Comparison of ENCODE assay signal across 21 cellular contexts in genomic region chr9:123319541-123320339, GRCh38. TPM values are rescaled to one million over a fixed set of nuclear protein-coding genes. Genes with fewer than 3 reads are reported as not detected.
DNase-seq lines count a peak whose midpoint lies in the region; ATAC-seq and TF ChIP-seq lines count a peak whose summit lies in the region.
"Had no signal": no experiment of that assay in that cellular context is flagged by ENCODE, and none has a peak within 500 bp of the region (broad histone marks: within the 10 kb centered on the region; RNA-seq: fewer than 3 reads in every experiment).

No MANE protein-coding gene starts in this region.

- H3K4me1 Mint-ChIP-seq in MCF 10A (ENCODE audit: insufficient read depth, unreplicated experiment) (no peaks in the 10 kb centered on the region), mesothelial cell of epicardium (peaks cover 37% of the 10 kb centered on the region)
- H3K4me1 Mint-ChIP-seq in stimulated activated naive B cell treated with anti-CD40 and anti-IgM and Interleukin-4, amounts not matched to agents 10 μg/mL and 1 μg/mL and 100 μg/mL, for 72 hours: peaks cover 68 to 89% of the 10 kb centered on the region in 2 donors
- H3K4me1 Mint-ChIP-seq in CD8-positive, alpha-beta T cell (ENCODE audit: low read depth): peaks cover 38% of the 10 kb centered on the region

- H3K4me3 Mint-ChIP-seq in MCF 10A (ENCODE audit: unreplicated experiment): no peak overlapping the region
- H3K4me3 Mint-ChIP-seq in mesothelial cell of epicardium: no peak overlapping the region
- no peak overlapping the region for H3K4me3 Mint-ChIP-seq in stimulated activated naive B cell treated with anti-CD40 and anti-IgM and Interleukin-4, amounts not matched to agents 10 μg/mL and 1 μg/mL and 100 μg/mL, for 72 hours
- no peak overlapping the region for H3K4me3 Mint-ChIP-seq in CD8-positive, alpha-beta T cell

- H3K27me3 Mint-ChIP-seq in MCF 10A (ENCODE audit: insufficient read depth, unreplicated experiment): peaks cover 14% of the 10 kb centered on the region
- no peaks in the 10 kb centered on the region for H3K27me3 Mint-ChIP-seq in mesothelial cell of epicardium (ENCODE audit: low read depth)
- no peaks in the 10 kb centered on the region for H3K27me3 Mint-ChIP-seq in stimulated activated naive B cell treated with anti-CD40 and anti-IgM and Interleukin-4, amounts not matched to agents 10 μg/mL and 1 μg/mL and 100 μg/mL, for 72 hours
- H3K27me3 Mint-ChIP-seq in CD8-positive, alpha-beta T cell (ENCODE audit: low read depth): no peaks in the 10 kb centered on the region

- H3K4me3 ChIP-seq in mammary epithelial cell (replicated peaks in 1 of 3; ENCODE audit: insufficient read depth in 1 of 3, low read depth in 2 of 3, low read length in 3 of 3) (no peak overlapping the region), gastrocnemius medialis (no peak overlapping the region), esophagus squamous epithelium (no peak overlapping the region)
- H3K4me3 ChIP-seq in CD8-positive, alpha-beta T cell (ENCODE audit: low read depth, low read length): no peak overlapping the region
- H3K4me3 ChIP-seq: adrenal gland, heart left ventricle, Peyer's patch, thyroid gland had no signal

- no peaks in the 10 kb centered on the region for H4K20me1 ChIP-seq in mammary epithelial cell (ENCODE audit: insufficient read depth, low read length)

- H3K36me3 Mint-ChIP-seq in MCF 10A (ENCODE audit: insufficient read depth, unreplicated experiment) (no peaks in the 10 kb centered on the region), mesothelial cell of epicardium (no peaks in the 10 kb centered on the region)
- H3K36me3 Mint-ChIP-seq in stimulated activated naive B cell treated with anti-CD40 and anti-IgM and Interleukin-4, amounts not matched to agents 10 μg/mL and 1 μg/mL and 100 μg/mL, for 72 hours: no peaks in the 10 kb centered on the region
- no peaks in the 10 kb centered on the region for H3K36me3 Mint-ChIP-seq in CD8-positive, alpha-beta T cell

- no peaks in the 10 kb centered on the region for H3K4me1 ChIP-seq in mammary epithelial cell (ENCODE audit: insufficient read depth, low read length)
- H3K4me1 ChIP-seq in gastrocnemius medialis: peaks cover 8 to 13% of the 10 kb centered on the region in 2 donors
- H3K4me1 ChIP-seq in esophagus squamous epithelium: peaks cover 5 to 61% (median 8%) of the 10 kb centered on the region in 3 donors
- H3K4me1 ChIP-seq in CD8-positive, alpha-beta T cell (ENCODE audit: insufficient read depth, low read length): peaks cover 32% of the 10 kb centered on the region
- H3K4me1 ChIP-seq: adrenal gland had no signal

- dilution Hi-C loops in mammary epithelial cell (cut with HindIII; ENCODE audit: low sequenced_read_pairs): no loop called here

- H3K79me2 ChIP-seq in mammary epithelial cell (ENCODE audit: insufficient read depth, low read length): no peaks in the 10 kb centered on the region

- no peak overlapping the region for H3K4me2 ChIP-seq in mammary epithelial cell (ENCODE audit: insufficient read depth, low read depth, low read length)
- H3K4me2 ChIP-seq: SK-N-SH had no signal

- in situ Hi-C loops in mammary epithelial cell (cut with MboI; ENCODE audit: low sequenced_read_pairs in 2 of 2) (no loop called here), gastrocnemius medialis (cut with MboI; ENCODE audit: low sequenced_read_pairs in 4 of 4) (no loop called here)

- BruUV-seq in mammary epithelial cell (replicated peaks; lab: Mats Ljungman, UMichigan) (no TSS peak), MCF 10A (replicated peaks; lab: Mats Ljungman, UMichigan) (no TSS peak)

- 96% methylated on average over 6 of the region's 14 CpGs for WGBS in mammary epithelial cell (ENCODE audit: low coverage, missing lambda C conversion rate)
- 84 to 96% methylated on average over 4 to 12 of the region's 14 CpGs for WGBS in esophagus squamous epithelium, 2 donors

- intact Hi-C loops in mammary epithelial cell (cut with micrococcal nuclease) (no loop called here), MCF 10A (cut with micrococcal nuclease) (no loop called here), gastrocnemius medialis (cut with DNase I; ENCODE audit: low total_unique reads) (no loop called here), esophagus squamous epithelium (cut with DNase I) (no loop called here)
- intact Hi-C loops in CD8-positive, alpha-beta T cell (cut with DNase I, micrococcal nuclease): no loop called here

- TF ChIP-seq POLR2A in gastrocnemius medialis (IDR thresholded peaks at IDR 0.05): no peak
- TF ChIP-seq POLR2A in esophagus squamous epithelium (IDR thresholded peaks at IDR 0.05): no peak

- H3K27me3 ChIP-seq in mammary epithelial cell (ENCODE audit: insufficient read depth, low read length): peaks cover 3% of the 10 kb centered on the region
- H3K27me3 ChIP-seq in gastrocnemius medialis: no peaks in the 10 kb centered on the region
- no peaks in the 10 kb centered on the region for H3K27me3 ChIP-seq in esophagus squamous epithelium
- H3K27me3 ChIP-seq in CD8-positive, alpha-beta T cell (ENCODE audit: insufficient read depth, low read length): no peaks in the 10 kb centered on the region
- H3K27me3 ChIP-seq: adrenal gland, heart left ventricle, Peyer's patch, thyroid gland had no signal

- H3K36me3 ChIP-seq in mammary epithelial cell (ENCODE audit: insufficient read depth, low read length): no peaks in the 10 kb centered on the region
- no peaks in the 10 kb centered on the region for H3K36me3 ChIP-seq in gastrocnemius medialis
- no peaks in the 10 kb centered on the region for H3K36me3 ChIP-seq in esophagus squamous epithelium
- H3K36me3 ChIP-seq in CD8-positive, alpha-beta T cell (ENCODE audit: insufficient read depth, low read length): no peaks in the 10 kb centered on the region
- H3K36me3 ChIP-seq: adrenal gland, heart left ventricle, Peyer's patch, thyroid gland had no signal

- H3K9me3 ChIP-seq in mammary epithelial cell (replicated peaks; ENCODE audit: insufficient read depth, low read length): no peaks in the 10 kb centered on the region
- no peaks in the 10 kb centered on the region for H3K9me3 ChIP-seq in gastrocnemius medialis
- H3K9me3 ChIP-seq in esophagus squamous epithelium: no peaks in the 10 kb centered on the region
- no peaks in the 10 kb centered on the region for H3K9me3 ChIP-seq in CD8-positive, alpha-beta T cell (ENCODE audit: low read length)
- H3K9me3 ChIP-seq: adrenal gland, heart left ventricle, Peyer's patch, SK-N-SH, thyroid gland had no signal

- H3K9me3 Mint-ChIP-seq in MCF 10A (ENCODE audit: unreplicated experiment): no peaks in the 10 kb centered on the region
- no peaks in the 10 kb centered on the region for H3K9me3 Mint-ChIP-seq in mesothelial cell of epicardium
- H3K9me3 Mint-ChIP-seq in stimulated activated naive B cell treated with anti-CD40 and anti-IgM and Interleukin-4, amounts not matched to agents 10 μg/mL and 1 μg/mL and 100 μg/mL, for 72 hours: peaks cover 0 to 1% of the 10 kb centered on the region in 2 donors
- H3K9me3 Mint-ChIP-seq in CD8-positive, alpha-beta T cell: no peaks in the 10 kb centered on the region

- POLR2A ChIA-PET in MCF 10A (lab: Yijun Ruan, JAX): no interaction called here
- POLR2A ChIA-PET in CD8-positive, alpha-beta T cell (lab: Charles Lee): no interaction called here

- H3K27ac ChIP-seq in mammary epithelial cell (ENCODE audit: insufficient read depth, low read depth, low read length) (no peak overlapping the region), VCaP (peak overlapping the region; percentile 81), gastrocnemius medialis (no peak overlapping the region), esophagus squamous epithelium (no peak overlapping the region)
- no peak overlapping the region for H3K27ac ChIP-seq in CD8-positive, alpha-beta T cell (ENCODE audit: low read depth, low read length)
- H3K27ac ChIP-seq: adrenal gland, Peyer's patch had no signal

- DNase-seq in mammary epithelial cell (no peak), MCF 10A (ENCODE audit: unreplicated experiment) (no peak), mesothelial cell of epicardium (ENCODE audit: low spot score in 2 of 2, unreplicated experiment in 2 of 2) (no peak), gastrocnemius medialis (no peak), esophagus squamous epithelium (lab: John Stamatoyannopoulos, UW) (no peak)
- DNase-seq in stimulated activated naive B cell treated with anti-CD40 and anti-IgM and Interleukin-4, amounts not matched to agents 10 μg/mL and 1 μg/mL and 100 μg/mL, for 72 hours: no peak
- DNase-seq in CD8-positive, alpha-beta T cell: no peak
- DNase-seq: activated CD8-positive, alpha-beta memory T cell treated with anti-CD3 and anti-CD28 coated beads for 24 hours; adrenal gland; dermis blood vessel endothelial cell; NCI-H1694; NCI-H2227 treated with DMSO at 0.1 percent for 48 hours had no signal

- TF ChIP-seq CTCF in mammary epithelial cell (conservative IDR thresholded peaks at IDR 0.05 in 1 of 2, IDR thresholded peaks at IDR 0.05 in 1 of 2; ENCODE audit: extremely low read depth in 1 of 2, insufficient read depth in 1 of 2, low read depth in 1 of 2, low read length in 2 of 2) (no peak), MCF 10A (IDR thresholded peaks at IDR 0.05; ENCODE audit: unreplicated experiment) (no peak), VCaP (conservative IDR thresholded peaks at IDR 0.05) (no peak), mesothelial cell of epicardium (IDR thresholded peaks at IDR 0.05; ENCODE audit: unreplicated experiment) (no peak), gastrocnemius medialis (IDR thresholded peaks at IDR 0.05 in 4 of 5, conservative IDR thresholded peaks at IDR 0.05 in 1 of 5) (no peak), esophagus squamous epithelium (IDR thresholded peaks at IDR 0.05) (no peak)
- no peak for TF ChIP-seq CTCF in CD8-positive, alpha-beta T cell (IDR thresholded peaks at IDR 0.05)

- no peak overlapping the region for H3K9ac ChIP-seq in mammary epithelial cell (ENCODE audit: insufficient read depth, low read length)
- H3K9ac ChIP-seq: SK-N-SH had no signal

- H2AFZ ChIP-seq in mammary epithelial cell (ENCODE audit: low read depth, low read length): peak overlapping the region; percentile 26

- no peak overlapping the region for H3K27ac Mint-ChIP-seq in MCF 10A (ENCODE audit: low read depth, unreplicated experiment)
- peak overlapping the region; percentile 49 for H3K27ac Mint-ChIP-seq in mesothelial cell of epicardium
- H3K27ac Mint-ChIP-seq in stimulated activated naive B cell treated with anti-CD40 and anti-IgM and Interleukin-4, amounts not matched to agents 10 μg/mL and 1 μg/mL and 100 μg/mL, for 72 hours: peak overlapping the region; percentile 44
- H3K27ac Mint-ChIP-seq in CD8-positive, alpha-beta T cell: no peak overlapping the region

- no peak for ATAC-seq in stimulated activated naive B cell treated with anti-CD40 and anti-IgM and Interleukin-4, amounts not matched to agents 10 μg/mL and 1 μg/mL and 100 μg/mL, for 72 hours (replicated peaks)
- no peak for ATAC-seq in gastrocnemius medialis
- no peak for ATAC-seq in CD8-positive, alpha-beta T cell

- CTCF ChIA-PET in mammary epithelial cell (lab: Charles Lee; ENCODE audit: low non-redundant PET) (no interaction called here), MCF 10A (lab: Yijun Ruan, JAX) (interaction anchor here (0.7 kb wide), 2 partner anchors 242 to 886 kb away, joined by 3 read pairs; no protein-coding TSS in a partner anchor)
- CTCF ChIA-PET in CD8-positive, alpha-beta T cell (lab: Charles Lee): interaction anchor here (0.6 to 2.0 kb wide), 4 partner anchors 23 to 1233 kb away, joined by 3 to 4 read pairs (median 4); no protein-coding TSS in a partner anchor

RNA-seq across cellular contexts. Expression of gene CRB2, which starts 36.3 kb away (rescaled TPM):
- total RNA-seq in mammary epithelial cell (under 1 TPM in 1 of 2 donors, not detected in 1; 0.17 TPM), MCF 10A (2022) (not detected in 2 replicates), mesothelial cell of epicardium (35.1 to 43.0 TPM (median 41.0 TPM) in 3 replicates), gastrocnemius medialis (not detected), esophagus squamous epithelium (not detected)
- not detected for polyA plus RNA-seq in mammary epithelial cell
- not detected for polyA minus RNA-seq in mammary epithelial cell
- not detected for total RNA-seq in CD8-positive, alpha-beta T cell
- total RNA-seq: dermis blood vessel endothelial cell, endothelial cell of umbilical vein, osteocyte had no signal
- polyA plus RNA-seq: AG04450, endothelial cell of umbilical vein, heart left ventricle, liver, SK-N-SH had no signal

RNA-seq across cellular contexts. Expression of gene STRBP, which starts 51.4 kb away (rescaled TPM):
- total RNA-seq in mammary epithelial cell (10 to 100 TPM; 10.8 to 11.6 TPM), MCF 10A (2022) (9.4 and 13.1 TPM in 2 replicates), mesothelial cell of epicardium (65.9 to 67.1 TPM (median 66.9 TPM) in 3 replicates), gastrocnemius medialis (10 to 100 TPM in 2 of 4 donors, 1 to 10 TPM in 2; 5.0 to 25.0 (median 13.2) TPM), esophagus squamous epithelium (10 to 100 TPM; 22.7 to 26.1 (median 23.6) TPM)
- 7.9 TPM for polyA plus RNA-seq in mammary epithelial cell
- 11.2 TPM for polyA minus RNA-seq in mammary epithelial cell
- total RNA-seq in CD8-positive, alpha-beta T cell: 10 to 100 TPM; 10.2 to 12.6 TPM

Comparison
In these comparisons a context has a peak if more than half of its experiments do, and no peak if none do; other contexts are left out.
1. H3K27ac Mint-ChIP-seq: peak in mesothelial cell of epicardium (single experiment) and stimulated activated naive B cell treated with anti-CD40 and anti-IgM and Interleukin-4, amounts not matched to agents 10 μg/mL and 1 μg/mL and 100 μg/mL, for 72 hours (single experiment); none in MCF 10A (single experiment) and CD8-positive, alpha-beta T cell (single experiment).
2. RNA of gene CRB2, which starts 36.3 kb away (total RNA-seq): 35.1 to 43.0 TPM in mesothelial cell of epicardium; 0.17 TPM in mammary epithelial cell, not detected in MCF 10A, not detected in gastrocnemius medialis, not detected in esophagus squamous epithelium and not detected in CD8-positive, alpha-beta T cell; every median in the first group is over 10 times any median in the second.